8 cellular contexts compared by ENCODE assay signal in genomic region chr16:67892375-67892774, GRCh38. TPM values are rescaled to one million over a fixed set of nuclear protein-coding genes. Genes with fewer than 3 reads are reported as not detected.
A peak's percentile ranks its signal among the peaks of the same experiment; 100 is the strongest.
DNase-seq lines count a peak whose midpoint lies in the region; ATAC-seq, FAIRE-seq and TF ChIP-seq lines count a peak whose summit lies in the region.

No MANE protein-coding gene starts in this region.

- peak overlapping the region; percentile 46 for H3K9ac ChIP-seq in NT2/D1 (ENCODE audit: insufficient read length, low read depth)
- peak overlapping the region in 2 of 4 experiments; percentile 8 to 55; a peak in 2 of 7 replicates for H3K9ac ChIP-seq in H1 (replicated peaks in 1 of 4; ENCODE audit: extremely low read depth in 1 of 4, low read depth in 3 of 4, low read length in 3 of 4)
- no peak overlapping the region for H3K9ac ChIP-seq in neuronal stem cell (ENCODE audit: low read depth, low read length, poor library complexity)

- no peak overlapping the region for H4K91ac ChIP-seq in H1 (replicated peaks; ENCODE audit: insufficient read length, low read length)
- H4K91ac ChIP-seq in neuronal stem cell (ENCODE audit: low read depth, low read length, poor library complexity) = no peak overlapping the region

- H2AK5ac ChIP-seq in H1 (ENCODE audit: low read depth, low read length) (no peak overlapping the region), neuronal stem cell (ENCODE audit: low read depth, low read length) (no peak overlapping the region)

- H3K23ac ChIP-seq in H1 (ENCODE audit: insufficient read length) = no peak overlapping the region
- H3K23ac ChIP-seq in neuronal stem cell (ENCODE audit: low read depth, low read length, poor library complexity) = no peak overlapping the region

- no peak overlapping the region for H4K8ac ChIP-seq in H1 (ENCODE audit: extremely low read depth, insufficient read depth, low read length)
- H4K8ac ChIP-seq in neuronal stem cell (ENCODE audit: low read depth, low read length) = no peak overlapping the region

- H4K20me1 ChIP-seq in H1 (replicated peaks in 1 of 2; ENCODE audit: control insufficient read depth in 1 of 2, insufficient read depth in 2 of 2, low read length in 2 of 2) = peaks cover 0 to 1% of the 10 kb centered on the region in 2 experiments

- no peaks in the 10 kb centered on the region for H3K27me3 ChIP-seq in CD4-positive, alpha-beta T cell (ENCODE audit: control insufficient read depth, insufficient read depth, low read length)
- no peaks in the 10 kb centered on the region for H3K27me3 ChIP-seq in NT2/D1 (ENCODE audit: insufficient read depth, insufficient read length)
- no peaks in the 10 kb centered on the region for H3K27me3 ChIP-seq in H1 (replicated peaks in 1 of 4; ENCODE audit: control insufficient read depth in 3 of 4, extremely low read depth in 1 of 4, insufficient read depth in 3 of 4, low read length in 3 of 4)
- no peaks in the 10 kb centered on the region for H3K27me3 ChIP-seq in neuronal stem cell (ENCODE audit: control insufficient read depth in 3 of 3, insufficient read depth in 3 of 3, low read depth in 1 of 3, low read length in 3 of 3)

- H3K27ac Mint-ChIP-seq in CD4-positive, alpha-beta T cell = peak overlapping the region; percentile 94

- no peak for TF ChIP-seq RAD21 in H1 (IDR thresholded peaks at IDR 0.05 in 1 of 2, conservative IDR thresholded peaks at IDR 0.05 in 1 of 2; ENCODE audit: low read depth in 2 of 2, low read length in 2 of 2)

- peak overlapping the region; percentile 94 for H4K5ac ChIP-seq in H1 (ENCODE audit: insufficient read length, low read depth, low read length)

- H3K4me2 ChIP-seq in H1 (ENCODE audit: insufficient read depth in 1 of 2, low read depth in 2 of 2, low read length in 2 of 2) (peak overlapping the region; percentile 40 to 59), neuronal stem cell (ENCODE audit: insufficient read depth, low read length, poor library complexity, severe bottlenecking) (no peak overlapping the region)

- H2BK20ac ChIP-seq in H1 (ENCODE audit: low read length) = no peak overlapping the region

- H3K18ac ChIP-seq in H1 (ENCODE audit: extremely low read depth, low read length) (no peak overlapping the region), neuronal stem cell (ENCODE audit: low read length) (no peak overlapping the region)

- H3K27me3 Mint-ChIP-seq in CD4-positive, alpha-beta T cell = no peaks in the 10 kb centered on the region

- H3K23me2 ChIP-seq in H1 (ENCODE audit: low read depth, low read length) = peaks cover 4% of the 10 kb centered on the region

- WGBS in H1 (ENCODE audit: extremely low coverage in 1 of 2, insufficient coverage in 1 of 2, insufficient read length in 1 of 2, insufficient replicate concordance in 2 of 2, low coverage in 1 of 2, low lambda C conversion rate in 2 of 2, missing lambda C conversion rate in 1 of 2), 2 experiments = 67% methylated on average over 5 of the region's 5 CpGs; no CpG with 5 or more reads in 1 of the 2 experiments
- no CpG with 5 or more reads among the region's 5 CpGs for WGBS in neuronal stem cell (ENCODE audit: extremely low coverage in 2 of 2, insufficient read length in 2 of 2, insufficient replicate concordance in 1 of 2), 2 donors

- H2BK12ac ChIP-seq in H1 (ENCODE audit: low read depth, low read length) (no peak overlapping the region), neuronal stem cell (ENCODE audit: low read length) (no peak overlapping the region)

- H3K14ac ChIP-seq in H1 (ENCODE audit: insufficient read length) (no peak overlapping the region), neuronal stem cell (ENCODE audit: low read length) (no peak overlapping the region)

- H2BK120ac ChIP-seq in H1 (replicated peaks; ENCODE audit: low read depth, low read length) (peak overlapping the region; percentile 83), neuronal stem cell (ENCODE audit: low read depth, low read length) (no peak overlapping the region)

- H3K36me3 ChIP-seq in NT2/D1 (ENCODE audit: insufficient read depth, insufficient read length, low read length) (peaks cover 7% of the 10 kb centered on the region), H1 (ENCODE audit: control insufficient read depth in 2 of 4, insufficient read depth in 4 of 4, low read length in 3 of 4) (no peaks in the 10 kb centered on the region), neuronal stem cell (replicated peaks in 1 of 2; ENCODE audit: control insufficient read depth in 2 of 2, insufficient read depth in 2 of 2, low read length in 2 of 2) (no peaks in the 10 kb centered on the region)

- H2AFZ ChIP-seq in H1 (ENCODE audit: low read length) (no peak overlapping the region), neuronal stem cell (ENCODE audit: low read length) (peak overlapping the region; percentile 76)

- H3K4me3 ChIP-seq in NT2/D1 (ENCODE audit: insufficient read length, low read depth) = peak overlapping the region; percentile 2
- H3K4me3 ChIP-seq in H1 (ENCODE audit: extremely low read depth in 1 of 4, insufficient read depth in 2 of 4, low read depth in 3 of 4, low read length in 4 of 4) = peak overlapping the region; percentile 18 to 62 (median 28); a peak in 7 of 8 replicates
- peak overlapping the region in 1 of 2 donors; percentile 100 for H3K4me3 ChIP-seq in neuronal stem cell (ENCODE audit: low read length in 2 of 2)

- peaks cover 11 to 31% of the 10 kb centered on the region in 2 experiments for H3K79me2 ChIP-seq in H1 (ENCODE audit: control insufficient read depth in 1 of 2, insufficient read depth in 2 of 2, low read length in 2 of 2)

- no peak overlapping the region for H3K56ac ChIP-seq in H1 (replicated peaks; ENCODE audit: insufficient read length, low read depth, low read length)

- DNase-seq in CD4-positive, alpha-beta T cell = no peak
- DNase-seq in NT2/D1 (ENCODE audit: low read depth, low spot score) = no peak
- DNase-seq in H1 (ENCODE audit: low read depth in 1 of 2, low spot score in 2 of 2) = no peak
- DNase-seq in neuronal stem cell (ENCODE audit: low spot score) = no peak
- no peak for DNase-seq in DMS153 (lab: John Stamatoyannopoulos, UW)
- DNase-seq in KG1 (lab: John Stamatoyannopoulos, UW) = no peak

- H3K9me3 Mint-ChIP-seq in CD4-positive, alpha-beta T cell = no peaks in the 10 kb centered on the region

- intact Hi-C loops in CD4-positive, alpha-beta T cell (cut with DNase I, micrococcal nuclease) = loop anchor here (2.0 to 5.0 kb wide), 5 partner anchors 20 to 50 kb away; partner anchors contain the start of genes CENPT (in 1 of the 2), EDC4 (in 1 of the 2), NUTF2 (in 1 of the 2) and PSMB10 (in 1 of the 2)

- H3K4ac ChIP-seq in H1 (replicated peaks; ENCODE audit: insufficient read length, low read depth, low read length) = no peak overlapping the region
- no peak overlapping the region for H3K4ac ChIP-seq in neuronal stem cell (ENCODE audit: low read length)

- FAIRE-seq in H1 (lab: Jason Lieb, UNC) = no peak

- CTCF ChIA-PET in CD4-positive, alpha-beta T cell (lab: Charles Lee) = interaction anchor here (0.9 to 1.7 kb wide), 2 partner anchors 9 to 76 kb away, joined by 4 to 10 read pairs; no protein-coding TSS in a partner anchor
- CTCF ChIA-PET in H1 (lab: Charles Lee; ENCODE audit: partially characterized antibody) = interaction anchor here (1.3 to 21.8 kb wide), 4 partner anchors 9 to 148 kb away, joined by 3 to 623 read pairs (median 8); partner anchors contain the start of genes CTRL, LCAT and PSMB10

- POLR2A ChIA-PET in CD4-positive, alpha-beta T cell (lab: Charles Lee) = interaction anchor here (0.7 to 2.2 kb wide), 13 partner anchors 9 to 192 kb away, joined by 3 to 16 read pairs (median 4); partner anchors contain the start of genes NFATC3, PSMB10, RANBP10 and TSNAXIP1
- POLR2A ChIA-PET in H1 (lab: Charles Lee; ENCODE audit: partially characterized antibody) = interaction anchor here (0.8 to 2.6 kb wide), 13 partner anchors 8 to 634 kb away, joined by 3 to 25 read pairs (median 4); partner anchors contain the start of genes CTRL, EDC4, NRN1L and NUTF2

- H3K36me3 Mint-ChIP-seq in CD4-positive, alpha-beta T cell (ENCODE audit: low read depth) = peaks cover 15% of the 10 kb centered on the region

- ATAC-seq in CD4-positive, alpha-beta T cell (ENCODE audit: poor library complexity) = no peak
- ATAC-seq in GM18858 (IDR thresholded peaks at IDR 0.05; ENCODE audit: unreplicated experiment) (no peak), GM21515 (IDR thresholded peaks at IDR 0.05; ENCODE audit: unreplicated experiment) (no peak)

- peaks cover 13% of the 10 kb centered on the region; the same call in 1 of the 2 replicates for H3K79me1 ChIP-seq in H1 (ENCODE audit: low read depth, low read length)
- peaks cover 11% of the 10 kb centered on the region for H3K79me1 ChIP-seq in neuronal stem cell (ENCODE audit: low read depth, low read length)

- no peak for TF ChIP-seq EP300 in H1 (IDR thresholded peaks at IDR 0.05; ENCODE audit: borderline replicate concordance in 1 of 2, low read depth in 2 of 2, low read length in 2 of 2)

- H3K9me3 ChIP-seq in CD4-positive, alpha-beta T cell (ENCODE audit: control insufficient read depth, low read length) = no peaks in the 10 kb centered on the region
- H3K9me3 ChIP-seq in NT2/D1 (ENCODE audit: insufficient read depth, low read length) (no peaks in the 10 kb centered on the region), H1 (ENCODE audit: insufficient read depth in 2 of 2, low read depth in 1 of 2, low read length in 1 of 2) (no peaks in the 10 kb centered on the region), neuronal stem cell (replicated peaks in 1 of 2; ENCODE audit: control insufficient read depth in 2 of 2, insufficient read depth in 1 of 2, low read depth in 1 of 2, low read length in 2 of 2) (no peaks in the 10 kb centered on the region)

- peaks cover 34% of the 10 kb centered on the region for H3K4me1 Mint-ChIP-seq in CD4-positive, alpha-beta T cell (ENCODE audit: low read depth)

- peak overlapping the region; percentile 93 for H3K4me3 Mint-ChIP-seq in CD4-positive, alpha-beta T cell

- H2BK15ac ChIP-seq in H1 (ENCODE audit: low read length) (no peak overlapping the region), neuronal stem cell (ENCODE audit: low read length) (no peak overlapping the region)

- H3K4me1 ChIP-seq in NT2/D1 (ENCODE audit: insufficient read depth, insufficient read length) = peaks cover 4% of the 10 kb centered on the region
- H3K4me1 ChIP-seq in H1 (replicated peaks in 1 of 4; ENCODE audit: control insufficient read depth in 3 of 4, insufficient read depth in 4 of 4, low read length in 3 of 4) = peaks cover 0 to 10% (median 7%) of the 10 kb centered on the region in 4 experiments; a peak in 4 of 7 replicates
- H3K4me1 ChIP-seq in neuronal stem cell (ENCODE audit: control insufficient read depth in 2 of 2, insufficient read depth in 1 of 2, low read depth in 1 of 2, low read length in 2 of 2) = peaks cover 1 to 11% of the 10 kb centered on the region in 2 donors

- H2BK5ac ChIP-seq in H1 (ENCODE audit: low read depth, low read length) = no peak overlapping the region
- no peak overlapping the region for H2BK5ac ChIP-seq in neuronal stem cell (ENCODE audit: low read length)

- no peak for TF ChIP-seq POLR2A in H1 (IDR thresholded peaks at IDR 0.05; ENCODE audit: control extremely low read depth in 1 of 2, low read depth in 2 of 2, low read length in 2 of 2)

- H3K27ac ChIP-seq in CD4-positive, alpha-beta T cell (ENCODE audit: low read depth, low read length) = no peak overlapping the region
- no peak overlapping the region for H3K27ac ChIP-seq in H1 (ENCODE audit: low read depth, low read length)
- H3K27ac ChIP-seq in neuronal stem cell (replicated peaks; ENCODE audit: low read length) = no peak overlapping the region

- TF ChIP-seq CTCF in CD4-positive, alpha-beta T cell (IDR thresholded peaks at IDR 0.05) = no peak
- no peak for TF ChIP-seq CTCF in H1 (IDR thresholded peaks at IDR 0.05; ENCODE audit: control extremely low read depth in 1 of 3, insufficient read depth in 1 of 3, low read depth in 1 of 3, low read length in 3 of 3)

RNA-seq across cellular contexts. Expression of gene PSKH1, which starts 0.7 kb away (rescaled TPM):
- total RNA-seq in CD4-positive, alpha-beta T cell = 10 to 100 TPM; 11.4 to 13.3 TPM
- 24.8 and 25.4 TPM in 2 replicates for total RNA-seq in H1 (2021; fragmentation: NEBNext Ultra II Directional; extraction: Animal tissue kit (Norgen Biotek cat#: 25700))
- polyA plus RNA-seq in H1 (2011; rRNA removed) = 51.0 and 55.8 TPM in 2 replicates
- polyA plus RNA-seq in H1 (2011; cell fraction: cytosol; rRNA removed) = 34.2 TPM
- polyA plus RNA-seq in H1 (2011; cell fraction: nucleus; rRNA removed) = 45.7 TPM
- polyA plus RNA-seq in H1 (2012, experiment 1 of 2) = 21.9 to 30.0 TPM (median 27.0 TPM) in 4 replicates
- polyA plus RNA-seq in H1 (2012, experiment 2 of 2) = 29.5 TPM
- 23.3 TPM for polyA plus RNA-seq in H1 (2013, experiment 1 of 2)
- 23.3 TPM for polyA plus RNA-seq in H1 (2013, experiment 2 of 2)
- 57.8 and 66.9 TPM in 2 replicates for polyA minus RNA-seq in H1 (2011; rRNA and poly(A)+ RNA removed)
- 27.6 TPM for polyA minus RNA-seq in H1 (2011; cell fraction: cytosol; rRNA and poly(A)+ RNA removed)
- polyA minus RNA-seq in H1 (2011; cell fraction: nucleus; rRNA and poly(A)+ RNA removed) = 35.7 TPM
- 34.6 TPM for polyA plus RNA-seq in neuronal stem cell (2013, experiment 1 of 2)
- 30.4 TPM for polyA plus RNA-seq in neuronal stem cell (2013, experiment 2 of 2)

RNA-seq across cellular contexts. Expression of gene NRN1L, which starts 7.7 kb away (rescaled TPM):
- 1 to 10 TPM; 2.9 to 4.4 TPM for total RNA-seq in CD4-positive, alpha-beta T cell
- total RNA-seq in H1 (2021; fragmentation: NEBNext Ultra II Directional; extraction: Animal tissue kit (Norgen Biotek cat#: 25700)) = 4.1 and 4.9 TPM in 2 replicates
- polyA plus RNA-seq in H1 (2011; rRNA removed) = 35.2 and 49.3 TPM in 2 replicates
- polyA plus RNA-seq in H1 (2011; cell fraction: cytosol; rRNA removed) = 17.6 TPM
- 14.2 TPM for polyA plus RNA-seq in H1 (2011; cell fraction: nucleus; rRNA removed)
- 3.5 to 5.9 TPM (median 4.8 TPM) in 4 replicates for polyA plus RNA-seq in H1 (2012, experiment 1 of 2)
- polyA plus RNA-seq in H1 (2012, experiment 2 of 2) = 11.2 TPM
- 10.1 TPM for polyA plus RNA-seq in H1 (2013, experiment 1 of 2)
- 11.0 TPM for polyA plus RNA-seq in H1 (2013, experiment 2 of 2)
- polyA minus RNA-seq in H1 (2011; rRNA and poly(A)+ RNA removed) = 0.93 and 1.3 TPM in 2 replicates
- polyA minus RNA-seq in H1 (2011; cell fraction: cytosol; rRNA and poly(A)+ RNA removed) = 5.9 TPM
- polyA minus RNA-seq in H1 (2011; cell fraction: nucleus; rRNA and poly(A)+ RNA removed) = 2.7 TPM
- polyA plus RNA-seq in neuronal stem cell (2013, experiment 1 of 2) = 0.70 TPM
- 0.42 TPM for polyA plus RNA-seq in neuronal stem cell (2013, experiment 2 of 2)

RNA-seq across cellular contexts. Expression of gene EDC4, which starts 19.5 kb away (rescaled TPM):
- 100 to 1,000 TPM; 134 to 145 TPM for total RNA-seq in CD4-positive, alpha-beta T cell
- total RNA-seq in H1 (2021; fragmentation: NEBNext Ultra II Directional; extraction: Animal tissue kit (Norgen Biotek cat#: 25700)) = 72.7 and 73.4 TPM in 2 replicates
- polyA plus RNA-seq in H1 (2011; rRNA removed) = 58.5 and 84.4 TPM in 2 replicates
- 57.7 TPM for polyA plus RNA-seq in H1 (2011; cell fraction: cytosol; rRNA removed)
- polyA plus RNA-seq in H1 (2011; cell fraction: nucleus; rRNA removed) = 359 TPM
- 59.7 to 78.8 TPM (median 67.7 TPM) in 4 replicates for polyA plus RNA-seq in H1 (2012, experiment 1 of 2)
- polyA plus RNA-seq in H1 (2012, experiment 2 of 2) = 44.4 TPM
- 37.5 TPM for polyA plus RNA-seq in H1 (2013, experiment 1 of 2)
- 37.5 TPM for polyA plus RNA-seq in H1 (2013, experiment 2 of 2)
- 67.8 and 99.2 TPM in 2 replicates for polyA minus RNA-seq in H1 (2011; rRNA and poly(A)+ RNA removed)
- 60.8 TPM for polyA minus RNA-seq in H1 (2011; cell fraction: cytosol; rRNA and poly(A)+ RNA removed)
- polyA minus RNA-seq in H1 (2011; cell fraction: nucleus; rRNA and poly(A)+ RNA removed) = 60.0 TPM
- polyA plus RNA-seq in neuronal stem cell (2013, experiment 1 of 2) = 30.9 TPM
- 27.6 TPM for polyA plus RNA-seq in neuronal stem cell (2013, experiment 2 of 2)

RNA-seq across cellular contexts. Expression of gene CTRL, which starts 39.3 kb away (rescaled TPM):
- total RNA-seq in CD4-positive, alpha-beta T cell = 10 to 100 TPM; 18.3 to 19.5 TPM
- total RNA-seq in H1 (2021; fragmentation: NEBNext Ultra II Directional; extraction: Animal tissue kit (Norgen Biotek cat#: 25700)) = 1.7 and 5.0 TPM in 2 replicates
- 4.0 and 4.2 TPM in 2 replicates for polyA plus RNA-seq in H1 (2011; rRNA removed)
- polyA plus RNA-seq in H1 (2011; cell fraction: cytosol; rRNA removed) = 2.6 TPM
- polyA plus RNA-seq in H1 (2011; cell fraction: nucleus; rRNA removed) = 5.7 TPM
- polyA plus RNA-seq in H1 (2012, experiment 1 of 2) = 3.4 to 4.9 TPM (median 3.9 TPM) in 4 replicates
- polyA plus RNA-seq in H1 (2012, experiment 2 of 2) = 5.9 TPM
- polyA plus RNA-seq in H1 (2013, experiment 1 of 2) = 1.9 TPM
- polyA plus RNA-seq in H1 (2013, experiment 2 of 2) = 1.7 TPM
- 1.3 and 1.5 TPM in 2 replicates for polyA minus RNA-seq in H1 (2011; rRNA and poly(A)+ RNA removed)
- 1.0 TPM for polyA minus RNA-seq in H1 (2011; cell fraction: cytosol; rRNA and poly(A)+ RNA removed)
- 0.90 TPM for polyA minus RNA-seq in H1 (2011; cell fraction: nucleus; rRNA and poly(A)+ RNA removed)
- 0.46 TPM for polyA plus RNA-seq in neuronal stem cell (2013, experiment 1 of 2)
- polyA plus RNA-seq in neuronal stem cell (2013, experiment 2 of 2) = 0.43 TPM

RNA-seq across cellular contexts. Expression of gene PSMB10, which starts 44.3 kb away (rescaled TPM):
- 10 to 100 TPM; 68.7 to 71.6 TPM for total RNA-seq in CD4-positive, alpha-beta T cell
- 32.1 and 38.8 TPM in 2 replicates for total RNA-seq in H1 (2021; fragmentation: NEBNext Ultra II Directional; extraction: Animal tissue kit (Norgen Biotek cat#: 25700))
- polyA plus RNA-seq in H1 (2011; rRNA removed) = 61.9 and 81.7 TPM in 2 replicates
- 47.2 TPM for polyA plus RNA-seq in H1 (2011; cell fraction: cytosol; rRNA removed)
- polyA plus RNA-seq in H1 (2011; cell fraction: nucleus; rRNA removed) = 36.5 TPM
- polyA plus RNA-seq in H1 (2012, experiment 1 of 2) = 29.7 to 57.9 TPM (median 50.6 TPM) in 4 replicates
- 57.3 TPM for polyA plus RNA-seq in H1 (2012, experiment 2 of 2)
- polyA plus RNA-seq in H1 (2013, experiment 1 of 2) = 64.3 TPM
- 57.8 TPM for polyA plus RNA-seq in H1 (2013, experiment 2 of 2)
- polyA minus RNA-seq in H1 (2011; rRNA and poly(A)+ RNA removed) = 4.0 and 6.0 TPM in 2 replicates
- polyA minus RNA-seq in H1 (2011; cell fraction: cytosol; rRNA and poly(A)+ RNA removed) = 15.5 TPM
- 14.2 TPM for polyA minus RNA-seq in H1 (2011; cell fraction: nucleus; rRNA and poly(A)+ RNA removed)
- 9.9 TPM for polyA plus RNA-seq in neuronal stem cell (2013, experiment 1 of 2)
- 10.6 TPM for polyA plus RNA-seq in neuronal stem cell (2013, experiment 2 of 2)
